In genomic region chr14:21044106-21044618, GRCh38 we compare ENCODE assay signal across 1 cellular context.
TF ChIP-seq lines count a peak whose summit lies in the region.

No MANE protein-coding gene starts in this region.

TF ChIP-seq in HEK293T, 16 proteins besides CTCF, POLR2A, EP300 and RAD21 (continued from another document):
- no peak for TF ChIP-seq BHLHE40 (IDR thresholded peaks at IDR 0.05; ENCODE audit: borderline replicate concordance)
